Comparison of ENCODE assay signal across 16 cellular contexts in the genomic region with DNA sequence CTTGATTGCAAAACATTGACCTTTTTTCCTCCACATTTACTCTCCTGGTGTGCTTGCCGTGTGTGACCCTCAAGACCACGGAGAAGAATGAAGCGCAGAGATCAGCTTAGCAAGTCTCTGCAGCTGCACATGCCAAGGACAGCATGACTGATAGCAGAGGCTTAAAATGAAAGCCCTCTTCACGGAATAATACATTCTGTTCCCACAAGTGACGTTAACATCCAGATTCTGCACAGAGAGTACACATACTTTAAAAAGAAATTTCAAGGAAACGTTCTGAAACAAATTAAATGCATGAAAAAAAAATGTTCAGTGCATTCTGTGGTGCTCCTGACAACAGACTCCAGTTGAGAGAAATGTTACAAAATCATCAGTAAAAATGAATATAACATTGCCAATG.
A peak's percentile ranks its signal among the peaks of the same experiment; 100 is the strongest.
DNase-seq lines count a peak whose midpoint lies in the region; ATAC-seq and TF ChIP-seq lines count a peak whose summit lies in the region.
"Had no signal": no experiment of that assay in that cellular context is flagged by ENCODE, and none has a peak within 500 bp of the region (broad histone marks: within the 10 kb centered on the region; RNA-seq: fewer than 3 reads in every experiment).

No MANE protein-coding gene starts in this region.

- H3K27me3 Mint-ChIP-seq in WTC11 (ENCODE audit: low read depth) = no peaks in the 10 kb centered on the region
- no peaks in the 10 kb centered on the region for H3K27me3 Mint-ChIP-seq in activated naive CD4-positive, alpha-beta T cell treated with anti-CD3 and anti-CD28 coated beads for 36 hours (ENCODE audit: low read depth)
- H3K27me3 Mint-ChIP-seq: activated naive CD8-positive, alpha-beta T cell treated with anti-CD3 and anti-CD28 coated beads, Interleukin-2, amount 10 ng/mL, durations not matched to agents 7 days and 5 days had no signal

- no peak overlapping the region for H3K4me3 Mint-ChIP-seq in WTC11
- no peak overlapping the region for H3K4me3 Mint-ChIP-seq in activated naive CD4-positive, alpha-beta T cell treated with anti-CD3 and anti-CD28 coated beads for 36 hours
- H3K4me3 Mint-ChIP-seq: activated B cell treated with CpG ODN at 0.5 μM for 24 hours; activated naive CD8-positive, alpha-beta T cell treated with anti-CD3 and anti-CD28 coated beads, Interleukin-2, amount 10 ng/mL, durations not matched to agents 7 days and 5 days had no signal

- POLR2A ChIA-PET in WTC11 (lab: Charles Lee) = no interaction called here

- TF ChIP-seq POLR2A in esophagus squamous epithelium (IDR thresholded peaks at IDR 0.05) = no peak

- H3K4me1 ChIP-seq in esophagus squamous epithelium = peaks cover 6 to 21% (median 16%) of the 10 kb centered on the region in 3 donors

- H3K27ac ChIP-seq in esophagus squamous epithelium (peak overlapping the region in 3 of 4 donors; percentile 55 to 69 (median 62)), brain microvascular endothelial cell (no peak overlapping the region)
- H3K27ac ChIP-seq: HL-60 had no signal

- no peaks in the 10 kb centered on the region for H3K9me3 ChIP-seq in esophagus squamous epithelium
- H3K9me3 ChIP-seq: SK-N-SH had no signal

- CTCF ChIA-PET in WTC11 (lab: Charles Lee) = no interaction called here
- CTCF ChIA-PET in activated naive CD4-positive, alpha-beta T cell treated with anti-CD3 and anti-CD28 coated beads for 36 hours (lab: Charles Lee) = no interaction called here

- in situ Hi-C loops in brain microvascular endothelial cell (cut with HindIII; ENCODE audit: low pct_ligation_motif_present, low sequenced_read_pairs) = no loop called here

- H3K36me3 Mint-ChIP-seq in WTC11 = peaks cover 11% of the 10 kb centered on the region
- H3K36me3 Mint-ChIP-seq in activated naive CD4-positive, alpha-beta T cell treated with anti-CD3 and anti-CD28 coated beads for 36 hours (ENCODE audit: low read depth) = peaks cover 3% of the 10 kb centered on the region

- no peak for DNase-seq in WTC11 (ENCODE audit: low spot score)
- DNase-seq in esophagus squamous epithelium (lab: John Stamatoyannopoulos, UW) = no peak
- no peak for DNase-seq in left lobe of liver (ENCODE audit: low spot score)
- DNase-seq in skeletal muscle cell (ENCODE audit: low read depth) = peak; percentile 91
- no peak for DNase-seq in activated naive CD4-positive, alpha-beta T cell treated with anti-CD3 and anti-CD28 coated beads for 36 hours
- DNase-seq in brain microvascular endothelial cell = no peak
- DNase-seq in H7 = no peak
- DNase-seq in DMS79 treated with DMSO at 0.1 percent for 48 hours (lab: John Stamatoyannopoulos, UW) = no peak
- DNase-seq: activated B cell treated with CpG ODN at 0.5 μM for 24 hours; activated naive CD8-positive, alpha-beta T cell treated with anti-CD3 and anti-CD28 coated beads, Interleukin-2, amount 10 ng/mL, durations not matched to agents 7 days and 5 days; NCI-H2081 treated with DMSO at 0.1 percent for 48 hours; SK-N-SH; stimulated activated CD8-positive, alpha-beta memory T cell treated with anti-CD3 and anti-CD28 coated beads, Interleukin-4, amount 100 ng/mL, for 48 hours had no signal

- peaks cover 0 to 3% (median 0%) of the 10 kb centered on the region in 4 donors for H3K27me3 ChIP-seq in esophagus squamous epithelium
- no peaks in the 10 kb centered on the region for H3K27me3 ChIP-seq in brain microvascular endothelial cell (replicated peaks)
- no peaks in the 10 kb centered on the region for H3K27me3 ChIP-seq in H7 (ENCODE audit: control insufficient read depth, insufficient read depth, low read length)

- no peak for TF ChIP-seq CTCF in WTC11 (IDR thresholded peaks at IDR 0.05)
- TF ChIP-seq CTCF in esophagus squamous epithelium (IDR thresholded peaks at IDR 0.05) = no peak
- TF ChIP-seq CTCF in brain microvascular endothelial cell (IDR thresholded peaks at IDR 0.05; ENCODE audit: low read depth, low read length, missing control alignments) = no peak

- intact Hi-C loops in esophagus squamous epithelium (cut with DNase I) = no loop called here
- intact Hi-C loops in activated naive CD4-positive, alpha-beta T cell treated with anti-CD3 and anti-CD28 coated beads for 36 hours (cut with micrococcal nuclease) = no loop called here

- ATAC-seq in WTC11 (no peak), left lobe of liver (peak; percentile 41)
- ATAC-seq: HCT116 had no signal

- H3K4me3 ChIP-seq in esophagus squamous epithelium (no peak overlapping the region), skeletal muscle cell (ENCODE audit: low read depth, low read length) (no peak overlapping the region), brain microvascular endothelial cell (ENCODE audit: low read depth, low read length) (no peak overlapping the region), H7 (ENCODE audit: insufficient read depth, low read depth, low read length) (no peak overlapping the region)
- H3K4me3 ChIP-seq: lung had no signal

- peak overlapping the region; percentile 51; the same call in 1 of the 2 replicates for H3K27ac Mint-ChIP-seq in WTC11
- H3K27ac Mint-ChIP-seq in activated naive CD4-positive, alpha-beta T cell treated with anti-CD3 and anti-CD28 coated beads for 36 hours = no peak overlapping the region
- H3K27ac Mint-ChIP-seq: activated B cell treated with CpG ODN at 0.5 μM for 24 hours; activated naive CD8-positive, alpha-beta T cell treated with anti-CD3 and anti-CD28 coated beads, Interleukin-2, amount 10 ng/mL, durations not matched to agents 7 days and 5 days had no signal

- H3K4me1 Mint-ChIP-seq in WTC11 = peaks cover 22% of the 10 kb centered on the region
- H3K4me1 Mint-ChIP-seq in activated naive CD4-positive, alpha-beta T cell treated with anti-CD3 and anti-CD28 coated beads for 36 hours (ENCODE audit: low read depth) = no peaks in the 10 kb centered on the region
- H3K4me1 Mint-ChIP-seq: activated B cell treated with CpG ODN at 0.5 μM for 24 hours; activated naive CD8-positive, alpha-beta T cell treated with anti-CD3 and anti-CD28 coated beads, Interleukin-2, amount 10 ng/mL, durations not matched to agents 7 days and 5 days had no signal

- H3K36me3 ChIP-seq in esophagus squamous epithelium (no peaks in the 10 kb centered on the region), brain microvascular endothelial cell (replicated peaks) (peaks cover 2% of the 10 kb centered on the region), H7 (replicated peaks; ENCODE audit: control insufficient read depth, insufficient read depth, low read length) (peaks cover 5% of the 10 kb centered on the region)

- 22 to 35% methylated on average over 6 of the region's 6 CpGs for WGBS in esophagus squamous epithelium, 2 donors

- no peaks in the 10 kb centered on the region for H3K9me3 Mint-ChIP-seq in WTC11
- no peaks in the 10 kb centered on the region for H3K9me3 Mint-ChIP-seq in activated naive CD4-positive, alpha-beta T cell treated with anti-CD3 and anti-CD28 coated beads for 36 hours
- H3K9me3 Mint-ChIP-seq: activated naive CD8-positive, alpha-beta T cell treated with anti-CD3 and anti-CD28 coated beads, Interleukin-2, amount 10 ng/mL, durations not matched to agents 7 days and 5 days had no signal

TF ChIP-seq in WTC11, 78 proteins besides CTCF, POLR2A, EP300 and RAD21:
- TF ChIP-seq CREM (CRISPR knock-in tag; IDR thresholded peaks at IDR 0.05) = no peak
- no peak for TF ChIP-seq E2F1 (CRISPR knock-in tag; IDR thresholded peaks at IDR 0.05)
